Comparison of ENCODE assay signal across 8 cellular contexts in genomic region chrX:47523297-47523696, GRCh38. TPM values are rescaled to one million over a fixed set of nuclear protein-coding genes. Genes with fewer than 3 reads are reported as not detected.
DNase-seq lines count a peak whose midpoint lies in the region; ATAC-seq and TF ChIP-seq lines count a peak whose summit lies in the region.

No MANE protein-coding gene starts in this region.

- H3K4me3 Mint-ChIP-seq in T-helper 17 cell, result peak overlapping the region; percentile 76

- no peaks in the 10 kb centered on the region for H3K79me2 ChIP-seq in HCT116 (ENCODE audit: insufficient read depth, low read length)

- peaks cover 0 to 6% of the 10 kb centered on the region in 2 experiments; a peak in 1 of 4 replicates for H3K4me1 ChIP-seq in HCT116 (ENCODE audit: control insufficient read depth in 1 of 2, insufficient read depth in 2 of 2, low read length in 2 of 2)
- H3K4me1 ChIP-seq in right atrium auricular region, result no peaks in the 10 kb centered on the region
- H3K4me1 ChIP-seq in vagina, result no peaks in the 10 kb centered on the region

- H3K4me3 ChIP-seq in HCT116 (replicated peaks in 1 of 2; ENCODE audit: low read depth in 1 of 2, low read length in 2 of 2), result peak overlapping the region; percentile 2 to 20; a peak in 1 of 4 replicates
- peak overlapping the region; percentile 51 to 54 for H3K4me3 ChIP-seq in right atrium auricular region
- H3K4me3 ChIP-seq in vagina, result peak overlapping the region; percentile 39 to 48

- POLR2A ChIA-PET in HCT116 (lab: Charles Lee), result interaction anchor here (1.5 to 1.9 kb wide), 2 partner anchors 290 to 332 kb away, joined by 5 to 7 read pairs; no protein-coding TSS in a partner anchor

- intact Hi-C loops in HCT116 (cut with micrococcal nuclease) (loop anchor here (1.0 kb wide), 2 partner anchors 26 to 330 kb away; partner anchors contain the start of gene UBA1), vagina (cut with DNase I) (loop anchor here (10.0 kb wide), 1 partner anchor 328 kb away; the partner anchor contains the start of gene UBA1)

- BruUV-seq in HCT116 (replicated peaks; lab: Mats Ljungman, UMichigan), result no TSS peak

- H3K36me3 Mint-ChIP-seq in T-helper 17 cell (ENCODE audit: low read depth), result no peaks in the 10 kb centered on the region

- no peaks in the 10 kb centered on the region for H3K4me1 Mint-ChIP-seq in T-helper 17 cell

- in situ Hi-C loops in G401 (cut with HindIII; ENCODE audit: low sequenced_read_pairs), result no loop called here

- CTCF ChIA-PET in HCT116 (lab: Charles Lee), result interaction anchor here (0.5 to 2.4 kb wide), 12 partner anchors 9 to 939 kb away, joined by 3 to 12 read pairs (median 4); no protein-coding TSS in a partner anchor

- no peak overlapping the region for H3K27ac ChIP-seq in HCT116 (ENCODE audit: low read depth, low read length)
- no peak overlapping the region for H3K27ac ChIP-seq in right atrium auricular region
- no peak overlapping the region for H3K27ac ChIP-seq in vagina

- no peak for TF ChIP-seq POLR2A in HCT116 (IDR thresholded peaks at IDR 0.05; ENCODE audit: borderline replicate concordance, extremely low read depth, insufficient read depth, insufficient read length)
- TF ChIP-seq POLR2A in vagina (IDR thresholded peaks at IDR 0.05), result no peak

- RAD21 ChIA-PET in HCT116 (lab: Charles Lee; ENCODE audit: low non-redundant PET in 1 of 2, low total read pairs in 2 of 2, uncharacterized antibody in 2 of 2, unreplicated experiment in 2 of 2), result interaction anchor here (0.6 to 1.2 kb wide), 4 partner anchors 26 to 401 kb away, joined by 3 to 5 read pairs (median 5); no protein-coding TSS in a partner anchor

- H4K20me1 ChIP-seq in HCT116 (ENCODE audit: insufficient read depth), result no peaks in the 10 kb centered on the region

- no peaks in the 10 kb centered on the region for H3K27me3 Mint-ChIP-seq in T-helper 17 cell

- H3K9ac ChIP-seq in HCT116 (ENCODE audit: low read length), result no peak overlapping the region

- ATAC-seq in HCT116 (peak; percentile 99), T-helper 17 cell (peak; percentile 99)

- H3K9me2 ChIP-seq in HCT116 (ENCODE audit: insufficient read depth), result no peaks in the 10 kb centered on the region

- H3K36me3 ChIP-seq in HCT116 (ENCODE audit: control insufficient read depth in 1 of 2, insufficient read depth in 2 of 2, low read length in 2 of 2) (no peaks in the 10 kb centered on the region), right atrium auricular region (no peaks in the 10 kb centered on the region), vagina (no peaks in the 10 kb centered on the region)

- H3K4me2 ChIP-seq in HCT116 (ENCODE audit: low read length), result peak overlapping the region; percentile 66

- H3K9me3 ChIP-seq in HCT116 (ENCODE audit: control insufficient read depth in 1 of 2, insufficient read depth in 1 of 2, low read depth in 1 of 2, low read length in 2 of 2), result no peaks in the 10 kb centered on the region
- no peaks in the 10 kb centered on the region for H3K9me3 ChIP-seq in T-helper 17 cell (ENCODE audit: control insufficient read depth, low read length, poor library complexity, severe bottlenecking)
- peaks cover 0 to 6% of the 10 kb centered on the region in 2 donors for H3K9me3 ChIP-seq in right atrium auricular region
- no peaks in the 10 kb centered on the region for H3K9me3 ChIP-seq in vagina

- H3K27ac Mint-ChIP-seq in T-helper 17 cell, result no peak overlapping the region

- DNase-seq in G401 (ENCODE audit: low spot score) (peak; percentile 81), HCT116 (ENCODE audit: low read depth, low spot score) (peak; percentile 38), NCI-H1105 (lab: John Stamatoyannopoulos, UW) (peak; percentile 57), T-helper 17 cell (peak; percentile 70 to 74 (median 71)), amygdala (lab: John Stamatoyannopoulos, UW) (peak in 55 of 56 donors; percentile 1 to 85 (median 49)), right atrium auricular region (ENCODE audit: low spot score) (peak; percentile 72), pulmonary artery endothelial cell (ENCODE audit: low read depth, low spot score) (peak; percentile 11), vagina (ENCODE audit: extremely low spot score in 2 of 2) (no peak)

- no peaks in the 10 kb centered on the region for H3K27me3 ChIP-seq in HCT116 (ENCODE audit: insufficient read depth, low read length)
- H3K27me3 ChIP-seq in right atrium auricular region, result no peaks in the 10 kb centered on the region
- H3K27me3 ChIP-seq in vagina, result no peaks in the 10 kb centered on the region

- peak overlapping the region; percentile 74 for H2AFZ ChIP-seq in HCT116 (ENCODE audit: low read depth, low read length, poor library complexity, severe bottlenecking)

- TF ChIP-seq RAD21 in HCT116 (IDR thresholded peaks at IDR 0.05; ENCODE audit: low read depth), result peak; percentile 89

- peak; percentile 41 to 62 (median 59); a peak in 5 of 6 replicates for TF ChIP-seq CTCF in HCT116 (IDR thresholded peaks at IDR 0.05 in 2 of 3, conservative IDR thresholded peaks at IDR 0.05 in 1 of 3; ENCODE audit: borderline replicate concordance in 1 of 3, insufficient read depth in 1 of 3, low read depth in 2 of 3, low read length in 2 of 3)
- peak; percentile 50 to 85 for TF ChIP-seq CTCF in right atrium auricular region (IDR thresholded peaks at IDR 0.05)
- peak in 2 of 3 experiments; percentile 61 to 78 for TF ChIP-seq CTCF in vagina (IDR thresholded peaks at IDR 0.05)

TF ChIP-seq in HCT116, 20 proteins besides CTCF, POLR2A, EP300 and RAD21:
- TF ChIP-seq POLR2AphosphoS5 (IDR thresholded peaks at IDR 0.05; ENCODE audit: low read depth, low read length), result no peak
- peak; percentile 19 for TF ChIP-seq TCF7L2 (IDR thresholded peaks at IDR 0.05; ENCODE audit: borderline replicate concordance, extremely low read depth, insufficient read depth, insufficient read length)
- no peak for TF ChIP-seq EZH2phosphoT487 (IDR thresholded peaks at IDR 0.05; ENCODE audit: borderline replicate concordance)
- 0 out of 2 replicates have a peak, but pooled peaks have one; percentile 19 for TF ChIP-seq CBX3 (IDR thresholded peaks at IDR 0.05; ENCODE audit: low read depth)
- no peak for TF ChIP-seq FOSL1 (IDR thresholded peaks at IDR 0.05; ENCODE audit: low read depth)
- no peak for TF ChIP-seq SIN3A (IDR thresholded peaks at IDR 0.05; ENCODE audit: low read depth)
- TF ChIP-seq MAX (IDR thresholded peaks at IDR 0.05), result no peak; the same call in 1 of the 2 replicates
- no peak for TF ChIP-seq ZNF274 (IDR thresholded peaks at IDR 0.05; ENCODE audit: low read depth, low read length)
TF ChIP-seq in HCT116: peak in this region for 2.

RNA-seq across cellular contexts. Expression of gene ARAF, which starts 37.7 kb away (rescaled TPM):
- total RNA-seq in G401 (2014; rRNA removed; shearing (Covaris generic)), result 5.8 and 8.2 TPM in 2 replicates
- total RNA-seq in HCT116 (2021; ENCODE audit: unreplicated experiment) (35.4 TPM), T-helper 17 cell (100 to 1,000 TPM; 132 to 140 TPM), right atrium auricular region (10 to 100 TPM; 41.7 to 53.9 TPM), pulmonary artery endothelial cell (10.6 and 16.6 TPM in 2 replicates), vagina (31.4 TPM)
- polyA plus RNA-seq in HCT116 (2012), result 34.8 and 37.3 TPM in 2 replicates

RNA-seq across cellular contexts. Expression of gene ZNF41, which starts 40.3 kb away (rescaled TPM):
- 3.4 and 6.3 TPM in 2 replicates for total RNA-seq in G401 (2014; rRNA removed; shearing (Covaris generic))
- total RNA-seq in HCT116 (2021; ENCODE audit: unreplicated experiment) (7.4 TPM), T-helper 17 cell (1 to 10 TPM; 8.4 to 8.6 TPM), right atrium auricular region (10 to 100 TPM; 10.5 to 12.1 TPM), pulmonary artery endothelial cell (4.2 and 7.2 TPM in 2 replicates), vagina (4.9 TPM)
- 2.9 and 3.0 TPM in 2 replicates for polyA plus RNA-seq in HCT116 (2012)

RNA-seq across cellular contexts. Expression of gene TIMP1, which starts 58.9 kb away (rescaled TPM):
- 43.0 and 56.7 TPM in 2 replicates for total RNA-seq in G401 (2014; rRNA removed; shearing (Covaris generic))
- total RNA-seq in HCT116 (2021; ENCODE audit: unreplicated experiment), result 225 TPM
- 464 and 491 TPM in 2 replicates for polyA plus RNA-seq in HCT116 (2012)
- total RNA-seq in T-helper 17 cell, result 100 to 1,000 TPM in 1 of 2 donors, 10 to 100 TPM in 1; 94.5 to 143 TPM
- total RNA-seq in right atrium auricular region, result 100 to 1,000 TPM; 218 to 823 TPM
- 48.8 and 52.0 TPM in 2 replicates for total RNA-seq in pulmonary artery endothelial cell
- total RNA-seq in vagina, result 309 TPM

Comparison
In these comparisons a context has a peak if more than half of its experiments do, and no peak if none do; other contexts are left out.
1. DNase-seq: peak in G401 (single experiment), HCT116 (single experiment), NCI-H1105 (single experiment), T-helper 17 cell (3 of 3), amygdala (55 of 56), right atrium auricular region (single experiment) and pulmonary artery endothelial cell (single experiment); none in vagina (0 of 2).
2. Peak in every context shown above with its lines, with median percentiles within 50 percentile points of each other: H3K4me3 ChIP-seq and CTCF ChIP-seq.